Comparison of ENCODE assay signal across 16 cellular contexts in the genomic region with DNA sequence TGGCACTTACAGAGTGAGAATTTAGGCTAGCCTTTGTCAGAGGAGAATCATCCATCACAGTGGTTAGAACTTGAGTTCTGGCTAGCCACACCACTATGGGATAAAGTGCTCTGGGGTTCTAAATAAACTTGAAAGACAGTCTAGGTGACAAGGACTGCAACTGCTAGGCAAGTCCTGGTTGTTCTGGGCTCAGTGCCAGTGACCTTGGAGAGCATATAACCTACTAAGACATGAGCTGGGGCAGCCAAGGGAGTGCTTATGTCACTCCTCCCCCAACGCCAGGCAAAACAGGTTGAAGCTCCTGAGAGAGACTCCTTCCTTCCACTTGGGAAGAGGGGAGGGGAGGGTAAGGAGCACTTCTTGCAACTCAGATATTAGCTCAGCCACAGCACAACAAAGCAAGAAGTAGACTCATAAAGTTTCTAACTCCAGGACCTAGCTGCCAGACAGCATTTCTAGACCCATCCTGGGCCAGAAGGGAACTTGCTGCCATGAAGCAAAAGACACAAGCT.
A peak's percentile ranks its signal among the peaks of the same experiment; 100 is the strongest.
DNase-seq lines count a peak whose midpoint lies in the region; ATAC-seq and TF ChIP-seq lines count a peak whose summit lies in the region.
"Had no signal": no experiment of that assay in that cellular context is flagged by ENCODE, and none has a peak within 500 bp of the region (broad histone marks: within the 10 kb centered on the region; RNA-seq: fewer than 3 reads in every experiment).

No MANE protein-coding gene starts in this region.

- DNase-seq in DMS 273 (lab: John Stamatoyannopoulos, UW; ENCODE audit: unreplicated experiment) (peak; percentile 6), DMS 273 treated with DMSO at 0.1 percent for 48 hours (lab: John Stamatoyannopoulos, UW) (no peak), BE2C (peak; percentile 35), NCI-H69 (lab: John Stamatoyannopoulos, UW) (peak; percentile 65), left lung (peak in 1 of 2 donors; percentile 63), NCI-H526 (lab: John Stamatoyannopoulos, UW) (no peak), NCI-H128 (lab: John Stamatoyannopoulos, UW; ENCODE audit: unreplicated experiment) (no peak), NCI-H2171 (lab: John Stamatoyannopoulos, UW) (no peak)
- DNase-seq: CD8-positive, alpha-beta memory T cell; DMS79 treated with DMSO at 0.1 percent for 48 hours; NCI-H1694 treated with DMSO at 0.1 percent for 48 hours; NCI-H524 had no signal

- no peaks in the 10 kb centered on the region for H3K9me3 ChIP-seq in BE2C
- peaks cover 7 to 15% of the 10 kb centered on the region in 2 donors for H3K9me3 ChIP-seq in left lung
- H3K9me3 ChIP-seq: BLaER1 had no signal

- H3K4me1 ChIP-seq in BE2C: peaks cover 4% of the 10 kb centered on the region
- no peaks in the 10 kb centered on the region for H3K4me1 ChIP-seq in left lung
- H3K4me1 ChIP-seq: BLaER1 had no signal

- H3K4me3 ChIP-seq in BE2C (ENCODE audit: low read depth, low read length): no peak overlapping the region
- no peak overlapping the region for H3K4me3 ChIP-seq in left lung
- H3K4me3 ChIP-seq: BLaER1, PC-9 had no signal

- H3K36me3 ChIP-seq in BE2C (no peaks in the 10 kb centered on the region), left lung (no peaks in the 10 kb centered on the region)
- H3K36me3 ChIP-seq: BLaER1 had no signal

- intact Hi-C loops in left lung (cut with DNase I): no loop called here

- H3K27me3 ChIP-seq in BE2C: no peaks in the 10 kb centered on the region
- no peaks in the 10 kb centered on the region for H3K27me3 ChIP-seq in left lung
- H3K27me3 ChIP-seq: BLaER1 had no signal

- no peak overlapping the region for H3K27ac ChIP-seq in left lung
- H3K27ac ChIP-seq: 22Rv1, BLaER1, PC-9 had no signal

- ATAC-seq in left lung: peak; percentile 93
- ATAC-seq: SK-N-SH treated with all-trans-retinoic acid at 6 μM for 48 hours had no signal

- TF ChIP-seq CTCF in BE2C (IDR thresholded peaks at IDR 0.05; ENCODE audit: low read depth, low read length) (no peak), left lung (IDR thresholded peaks at IDR 0.05) (no peak)

Comparison
In these comparisons a context has a peak if more than half of its experiments do, and no peak if none do; other contexts are left out.
1. DNase-seq: peak in DMS 273 (single experiment), BE2C (single experiment) and NCI-H69 (single experiment); none in DMS 273 treated with DMSO at 0.1 percent for 48 hours (single experiment), NCI-H526 (0 of 2), NCI-H128 (single experiment) and NCI-H2171 (single experiment).